Comparison of ENCODE assay signal across 1 cellular context in the genomic region with DNA sequence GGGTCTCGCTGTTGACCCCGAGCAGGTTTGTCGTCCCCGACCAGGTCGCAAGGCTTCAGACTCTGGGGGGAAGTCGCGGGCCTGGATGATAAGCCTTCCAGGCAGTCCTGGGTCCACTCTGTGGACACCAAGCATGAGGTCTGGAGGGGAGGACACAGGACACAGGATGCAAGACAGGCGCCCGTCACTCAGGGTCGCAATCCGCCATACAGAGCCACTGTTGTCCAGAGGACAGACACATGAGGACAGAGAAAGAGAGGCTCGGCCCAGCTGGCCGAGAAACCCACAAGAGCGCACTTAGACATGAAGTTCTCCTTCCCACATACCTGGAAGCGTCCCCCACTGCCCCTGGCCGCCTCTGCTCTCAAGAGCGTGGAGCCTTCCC.
TF ChIP-seq lines count a peak whose summit lies in the region.

No MANE protein-coding gene starts in this region.

TF ChIP-seq in GM23338, 12 proteins besides CTCF, POLR2A, EP300 and RAD21 (continued from another document):
- TF ChIP-seq, protein P1, sequence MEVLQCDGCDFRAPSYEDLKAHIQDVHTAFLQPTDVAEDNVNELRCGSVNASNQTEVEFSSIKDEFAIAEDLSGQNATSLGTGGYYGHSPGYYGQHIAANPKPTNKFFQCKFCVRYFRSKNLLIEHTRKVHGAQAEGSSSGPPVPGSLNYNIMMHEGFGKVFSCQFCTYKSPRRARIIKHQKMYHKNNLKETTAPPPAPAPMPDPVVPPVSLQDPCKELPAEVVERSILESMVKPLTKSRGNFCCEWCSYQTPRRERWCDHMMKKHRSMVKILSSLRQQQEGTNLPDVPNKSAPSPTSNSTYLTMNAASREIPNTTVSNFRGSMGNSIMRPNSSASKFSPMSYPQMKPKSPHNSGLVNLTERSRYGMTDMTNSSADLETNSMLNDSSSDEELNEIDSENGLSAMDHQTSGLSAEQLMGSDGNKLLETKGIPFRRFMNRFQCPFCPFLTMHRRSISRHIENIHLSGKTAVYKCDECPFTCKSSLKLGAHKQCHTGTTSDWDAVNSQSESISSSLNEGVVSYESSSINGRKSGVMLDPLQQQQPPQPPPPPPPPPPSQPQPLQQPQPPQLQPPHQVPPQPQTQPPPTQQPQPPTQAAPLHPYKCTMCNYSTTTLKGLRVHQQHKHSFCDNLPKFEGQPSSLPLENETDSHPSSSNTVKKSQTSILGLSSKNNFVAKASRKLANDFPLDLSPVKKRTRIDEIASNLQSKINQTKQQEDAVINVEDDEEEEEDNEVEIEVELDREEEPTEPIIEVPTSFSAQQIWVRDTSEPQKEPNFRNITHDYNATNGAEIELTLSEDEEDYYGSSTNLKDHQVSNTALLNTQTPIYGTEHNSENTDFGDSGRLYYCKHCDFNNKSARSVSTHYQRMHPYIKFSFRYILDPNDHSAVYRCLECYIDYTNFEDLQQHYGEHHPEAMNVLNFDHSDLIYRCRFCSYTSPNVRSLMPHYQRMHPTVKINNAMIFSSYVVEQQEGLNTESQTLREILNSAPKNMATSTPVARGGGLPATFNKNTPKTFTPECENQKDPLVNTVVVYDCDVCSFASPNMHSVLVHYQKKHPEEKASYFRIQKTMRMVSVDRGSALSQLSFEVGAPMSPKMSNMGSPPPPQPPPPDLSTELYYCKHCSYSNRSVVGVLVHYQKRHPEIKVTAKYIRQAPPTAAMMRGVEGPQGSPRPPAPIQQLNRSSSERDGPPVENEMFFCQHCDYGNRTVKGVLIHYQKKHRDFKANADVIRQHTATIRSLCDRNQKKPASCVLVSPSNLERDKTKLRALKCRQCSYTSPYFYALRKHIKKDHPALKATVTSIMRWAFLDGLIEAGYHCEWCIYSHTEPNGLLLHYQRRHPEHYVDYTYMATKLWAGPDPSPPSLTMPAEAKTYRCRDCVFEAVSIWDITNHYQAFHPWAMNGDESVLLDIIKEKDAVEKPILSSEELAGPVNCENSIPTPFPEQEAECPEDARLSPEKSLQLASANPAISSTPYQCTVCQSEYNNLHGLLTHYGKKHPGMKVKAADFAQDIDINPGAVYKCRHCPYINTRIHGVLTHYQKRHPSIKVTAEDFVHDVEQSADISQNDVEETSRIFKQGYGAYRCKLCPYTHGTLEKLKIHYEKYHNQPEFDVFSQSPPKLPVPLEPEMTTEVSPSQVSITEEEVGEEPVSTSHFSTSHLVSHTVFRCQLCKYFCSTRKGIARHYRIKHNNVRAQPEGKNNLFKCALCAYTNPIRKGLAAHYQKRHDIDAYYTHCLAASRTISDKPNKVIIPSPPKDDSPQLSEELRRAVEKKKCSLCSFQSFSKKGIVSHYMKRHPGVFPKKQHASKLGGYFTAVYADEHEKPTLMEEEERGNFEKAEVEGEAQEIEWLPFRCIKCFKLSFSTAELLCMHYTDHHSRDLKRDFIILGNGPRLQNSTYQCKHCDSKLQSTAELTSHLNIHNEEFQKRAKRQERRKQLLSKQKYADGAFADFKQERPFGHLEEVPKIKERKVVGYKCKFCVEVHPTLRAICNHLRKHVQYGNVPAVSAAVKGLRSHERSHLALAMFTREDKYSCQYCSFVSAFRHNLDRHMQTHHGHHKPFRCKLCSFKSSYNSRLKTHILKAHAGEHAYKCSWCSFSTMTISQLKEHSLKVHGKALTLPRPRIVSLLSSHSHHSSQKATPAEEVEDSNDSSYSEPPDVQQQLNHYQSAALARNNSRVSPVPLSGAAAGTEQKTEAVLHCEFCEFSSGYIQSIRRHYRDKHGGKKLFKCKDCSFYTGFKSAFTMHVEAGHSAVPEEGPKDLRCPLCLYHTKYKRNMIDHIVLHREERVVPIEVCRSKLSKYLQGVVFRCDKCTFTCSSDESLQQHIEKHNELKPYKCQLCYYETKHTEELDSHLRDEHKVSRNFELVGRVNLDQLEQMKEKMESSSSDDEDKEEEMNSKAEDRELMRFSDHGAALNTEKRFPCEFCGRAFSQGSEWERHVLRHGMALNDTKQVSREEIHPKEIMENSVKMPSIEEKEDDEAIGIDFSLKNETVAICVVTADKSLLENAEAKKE (CRISPR knock-in tag; IDR thresholded peaks at IDR 0.05) = no peak
- no peak for TF ChIP-seq ZNF331 (CRISPR knock-in tag; IDR thresholded peaks at IDR 0.05; ENCODE audit: low read depth)
- TF ChIP-seq EZH2 (IDR thresholded peaks at IDR 0.05; ENCODE audit: low read depth, unreplicated experiment) = peak; percentile 77
